ENCODE assay signal across 10 cellular contexts in genomic region chr2:96549967-96550786, GRCh38. TPM values are rescaled to one million over a fixed set of nuclear protein-coding genes. Genes with fewer than 3 reads are reported as not detected.
DNase-seq lines count a peak whose midpoint lies in the region; ATAC-seq and TF ChIP-seq lines count a peak whose summit lies in the region.
"Had no signal": no experiment of that assay in that cellular context is flagged by ENCODE, and none has a peak within 500 bp of the region (broad histone marks: within the 10 kb centered on the region; RNA-seq: fewer than 3 reads in every experiment).

No MANE protein-coding gene starts in this region.

- H3K36me3 Mint-ChIP-seq in Caco-2 (ENCODE audit: insufficient read depth, unreplicated experiment) = no peaks in the 10 kb centered on the region
- peaks cover 7% of the 10 kb centered on the region for H3K36me3 Mint-ChIP-seq in endothelial cell (ENCODE audit: low read depth, unreplicated experiment)
- H3K36me3 Mint-ChIP-seq in neural progenitor cell = peaks cover 6% of the 10 kb centered on the region

- H3F3A ChIP-seq in neural progenitor cell (ENCODE audit: low read depth) = no peaks in the 10 kb centered on the region

- H3K4me3 Mint-ChIP-seq in Caco-2 (ENCODE audit: unreplicated experiment) (no peak overlapping the region), endothelial cell (ENCODE audit: unreplicated experiment) (no peak overlapping the region), neural progenitor cell (no peak overlapping the region)

- H3K79me2 ChIP-seq in neural progenitor cell (ENCODE audit: low read depth) = no peaks in the 10 kb centered on the region

- no peak overlapping the region for H3K27ac Mint-ChIP-seq in Caco-2 (ENCODE audit: unreplicated experiment)
- H3K27ac Mint-ChIP-seq in endothelial cell (ENCODE audit: unreplicated experiment) = no peak overlapping the region
- H3K27ac Mint-ChIP-seq in neural progenitor cell = no peak overlapping the region

- POLR2A ChIA-PET in Caco-2 (lab: Charles Lee) = no interaction called here

- no peaks in the 10 kb centered on the region for H4K20me1 ChIP-seq in neural progenitor cell (ENCODE audit: low read depth)

- no peak for TF ChIP-seq POLR2A in uterus (IDR thresholded peaks at IDR 0.05)

- H3K27me3 Mint-ChIP-seq in Caco-2 (ENCODE audit: insufficient read depth, unreplicated experiment) (no peaks in the 10 kb centered on the region), endothelial cell (ENCODE audit: unreplicated experiment) (peaks cover 9% of the 10 kb centered on the region), neural progenitor cell (ENCODE audit: insufficient read depth, low read depth) (peaks cover 2% of the 10 kb centered on the region)

- peak; percentile 32 to 70 for DNase-seq in Caco-2
- peak; percentile 35 for DNase-seq in NCI-H460 (ENCODE audit: extremely low read depth, low read depth)
- peak; percentile 61 for DNase-seq in endothelial cell (ENCODE audit: low spot score)
- peak; percentile 55 for DNase-seq in neural progenitor cell (ENCODE audit: low spot score)
- DNase-seq in uterus = no peak
- DNase-seq in NOMO-1 treated with dmso at 0.1 percent for 144 hours (lab: John Stamatoyannopoulos, UW; ENCODE audit: unreplicated experiment) = no peak
- no peak for DNase-seq in T-helper 1 cell
- DNase-seq: amygdala, MG63 had no signal

- H2AFZ ChIP-seq in neural progenitor cell (replicated peaks) = no peak overlapping the region

- H3K27ac ChIP-seq in neural progenitor cell = no peak overlapping the region
- H3K27ac ChIP-seq in uterus = no peak overlapping the region

- H3K9ac ChIP-seq in neural progenitor cell = no peak overlapping the region

- H3K27me3 ChIP-seq in Caco-2 (replicated peaks; ENCODE audit: control insufficient read depth, insufficient read depth, low read length) (no peaks in the 10 kb centered on the region), neural progenitor cell (no peaks in the 10 kb centered on the region), uterus (no peaks in the 10 kb centered on the region)
- H3K27me3 ChIP-seq: MG63 had no signal

- no peak for ATAC-seq in GM19455 (IDR thresholded peaks at IDR 0.05; ENCODE audit: unreplicated experiment)

- H3K9me3 Mint-ChIP-seq in Caco-2 (ENCODE audit: unreplicated experiment) = no peaks in the 10 kb centered on the region
- H3K9me3 Mint-ChIP-seq in endothelial cell (ENCODE audit: unreplicated experiment) = no peaks in the 10 kb centered on the region
- peaks cover 2% of the 10 kb centered on the region for H3K9me3 Mint-ChIP-seq in neural progenitor cell

- H3K4me1 ChIP-seq in Caco-2 (peaks cover 1% of the 10 kb centered on the region), neural progenitor cell (no peaks in the 10 kb centered on the region), uterus (no peaks in the 10 kb centered on the region)

- H3K4me1 Mint-ChIP-seq in Caco-2 (ENCODE audit: low read depth, unreplicated experiment) = no peaks in the 10 kb centered on the region
- H3K4me1 Mint-ChIP-seq in endothelial cell (ENCODE audit: unreplicated experiment) = no peaks in the 10 kb centered on the region
- H3K4me1 Mint-ChIP-seq in neural progenitor cell = no peaks in the 10 kb centered on the region

- no peak overlapping the region for H3K4me2 ChIP-seq in neural progenitor cell

- H3K36me3 ChIP-seq in Caco-2 (ENCODE audit: control insufficient read depth, insufficient read depth, low read length) (no peaks in the 10 kb centered on the region), neural progenitor cell (no peaks in the 10 kb centered on the region), uterus (no peaks in the 10 kb centered on the region)
- H3K36me3 ChIP-seq: MG63 had no signal

- H3K9me3 ChIP-seq in Caco-2 (peaks cover 6% of the 10 kb centered on the region; the same call in 1 of the 2 replicates), neural progenitor cell (ENCODE audit: low read depth) (no peaks in the 10 kb centered on the region), uterus (no peaks in the 10 kb centered on the region)
- H3K9me3 ChIP-seq: MG63 had no signal

- intact Hi-C loops in Caco-2 (cut with micrococcal nuclease; ENCODE audit: unreplicated experiment) = loop anchor here (1.0 kb wide), 1 partner anchor 30 kb away; no protein-coding TSS in a partner anchor
- intact Hi-C loops in uterus (cut with DNase I; ENCODE audit: low total_unique reads) = no loop called here

- TF ChIP-seq CTCF in Caco-2 (IDR thresholded peaks at IDR 0.05; ENCODE audit: insufficient read depth in 1 of 2, low read depth in 1 of 2, low read length in 1 of 2, severe bottlenecking in 1 of 2, unreplicated experiment in 1 of 2) (peak; percentile 22 to 62), endothelial cell (IDR thresholded peaks at IDR 0.05; ENCODE audit: unreplicated experiment) (peak; percentile 83), neural progenitor cell (IDR thresholded peaks at IDR 0.05) (peak; percentile 61), uterus (IDR thresholded peaks at IDR 0.05) (peak in 1 of 4 experiments; percentile 10)

- no TSS peak for BruUV-seq in Caco-2 (replicated peaks; lab: Mats Ljungman, UMichigan)

- CTCF ChIA-PET in Caco-2 (lab: Charles Lee) = interaction anchor here (0.6 to 1.6 kb wide), 5 partner anchors 12 to 211 kb away, joined by 3 to 6 read pairs (median 3); no protein-coding TSS in a partner anchor

- H3K4me3 ChIP-seq in Caco-2 (ENCODE audit: low read depth, low read length) (no peak overlapping the region), neural progenitor cell (no peak overlapping the region), uterus (no peak overlapping the region)
- H3K4me3 ChIP-seq: MG63 had no signal

RNA-seq across cellular contexts. Expression of gene ARID5A, which starts 13.6 kb away (rescaled TPM):
- total RNA-seq in Caco-2 (2022) (3.0 and 3.3 TPM in 2 replicates), endothelial cell (ENCODE audit: unreplicated experiment) (16.4 TPM), neural progenitor cell (ENCODE audit: low replicate concordance) (0.75 and 2.4 TPM in 2 replicates), uterus (10 to 100 TPM; 15.1 to 73.5 (median 36.3) TPM)
- total RNA-seq in NCI-H460 (2014; rRNA removed; shearing (Covaris generic)) = 0.89 and 0.99 TPM in 2 replicates
- 2.2 and 4.1 TPM in 2 replicates for polyA plus RNA-seq in NCI-H460 (2014; cell fraction: nucleus; rRNA removed)

RNA-seq across cellular contexts. Expression of gene NEURL3, which starts 45.0 kb away (rescaled TPM):
- total RNA-seq in Caco-2 (2022) = 3.1 and 4.2 TPM in 2 replicates
- total RNA-seq in NCI-H460 (2014; rRNA removed; shearing (Covaris generic)) = not detected in 2 replicates
- not detected in 2 replicates for polyA plus RNA-seq in NCI-H460 (2014; cell fraction: nucleus; rRNA removed)
- total RNA-seq in endothelial cell (ENCODE audit: unreplicated experiment) = not detected
- total RNA-seq in neural progenitor cell (ENCODE audit: low replicate concordance) = 0.12 TPM in 1 of 2 replicates, not detected in the other
- total RNA-seq in uterus = not detected

Comparison
In these comparisons a context has a peak if more than half of its experiments do, and no peak if none do; other contexts are left out.
1. DNase-seq: peak in Caco-2 (2 of 2), NCI-H460 (single experiment), endothelial cell (single experiment) and neural progenitor cell (single experiment); none in uterus (0 of 2), NOMO-1 treated with dmso at 0.1 percent for 144 hours (single experiment) and T-helper 1 cell (0 of 5).